In the genomic region with DNA sequence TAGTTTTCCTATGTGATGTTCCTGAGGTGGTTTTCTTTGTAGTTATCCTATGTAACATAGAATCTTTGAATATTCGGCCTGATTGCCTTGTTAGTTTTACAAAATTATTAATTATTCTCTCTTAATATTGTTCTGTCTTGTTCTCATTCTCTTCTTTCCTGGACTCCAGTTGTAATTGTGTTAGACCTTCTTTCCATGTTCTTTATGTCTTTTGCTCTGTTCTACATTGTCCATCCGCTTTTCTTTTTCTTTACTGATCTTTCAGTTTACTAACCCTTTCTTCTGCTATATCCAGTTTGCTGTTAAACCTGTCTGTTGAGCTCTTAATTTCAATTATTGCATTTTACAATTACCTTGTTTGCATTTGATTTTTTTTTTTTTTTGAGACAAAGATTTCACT, we compare ENCODE assay signal across 19 cellular contexts.
"Had no signal": no experiment of that assay in that cellular context is flagged by ENCODE, and none has a peak within 500 bp of the region (broad histone marks: within the 10 kb centered on the region; RNA-seq: fewer than 3 reads in every experiment).

No MANE protein-coding gene starts in this region.

- H3K9me3 ChIP-seq: lower lobe of right lung, ovary, sigmoid colon, thyroid gland had no signal

- H3K4me3 ChIP-seq: dorsolateral prefrontal cortex, lower lobe of right lung, ovary, psoas muscle, sigmoid colon, stomach, thyroid gland had no signal

- ATAC-seq: left ventricle myocardium superior; lower lobe of right lung; natural killer cell; psoas muscle; right cardiac atrium; stimulated activated effector memory CD8-positive, alpha-beta T cell treated with anti-CD3 and anti-CD28 coated beads, Interleukin-12 subunit alpha, Interleukin-12 subunit beta, amount 100 ng/mL, for 72 hours had no signal

- H3K27ac ChIP-seq: dorsolateral prefrontal cortex, lower lobe of right lung, ovary, psoas muscle, sigmoid colon, stomach, thyroid gland had no signal

- H3K27me3 ChIP-seq: dorsolateral prefrontal cortex, ovary, sigmoid colon, stomach, thyroid gland had no signal

- DNase-seq: dorsolateral prefrontal cortex; effector CD4-positive, alpha-beta T cell; hypothalamus; left ventricle myocardium superior; lower lobe of right lung; natural killer cell; occipital lobe; ovary; posterior cingulate gyrus; psoas muscle; right cardiac atrium; sigmoid colon; stimulated activated CD4-positive, alpha-beta T cell treated with anti-CD3 and anti-CD28 coated beads, Interleukin-2, amount 100 ng/mL, for 24 hours; stimulated activated CD4-positive, alpha-beta T cell treated with anti-CD3 and anti-CD28 coated beads, Interleukin-4, amount 100 ng/mL, for 24 hours; stimulated activated naive CD4-positive, alpha-beta T cell treated with Interleukin-2 at 50 U/mL for 16 hours; stomach; thyroid gland had no signal

- H3K4me3 Mint-ChIP-seq: natural killer cell; stimulated activated effector memory CD8-positive, alpha-beta T cell treated with anti-CD3 and anti-CD28 coated beads, Interleukin-12 subunit alpha, Interleukin-12 subunit beta, amount 100 ng/mL, for 72 hours; type B pancreatic cell had no signal

- H3K27me3 Mint-ChIP-seq: type B pancreatic cell had no signal

- H3K4me1 ChIP-seq: lower lobe of right lung, sigmoid colon, stomach had no signal

- H3K36me3 Mint-ChIP-seq: stimulated activated effector memory CD8-positive, alpha-beta T cell treated with anti-CD3 and anti-CD28 coated beads, Interleukin-12 subunit alpha, Interleukin-12 subunit beta, amount 100 ng/mL, for 72 hours had no signal

- H3K36me3 ChIP-seq: lower lobe of right lung, ovary, sigmoid colon, stomach, thyroid gland had no signal

- H3K27ac Mint-ChIP-seq: natural killer cell; stimulated activated effector memory CD8-positive, alpha-beta T cell treated with anti-CD3 and anti-CD28 coated beads, Interleukin-12 subunit alpha, Interleukin-12 subunit beta, amount 100 ng/mL, for 72 hours; type B pancreatic cell had no signal
